27 cellular contexts compared by ENCODE assay signal in the genomic region with DNA sequence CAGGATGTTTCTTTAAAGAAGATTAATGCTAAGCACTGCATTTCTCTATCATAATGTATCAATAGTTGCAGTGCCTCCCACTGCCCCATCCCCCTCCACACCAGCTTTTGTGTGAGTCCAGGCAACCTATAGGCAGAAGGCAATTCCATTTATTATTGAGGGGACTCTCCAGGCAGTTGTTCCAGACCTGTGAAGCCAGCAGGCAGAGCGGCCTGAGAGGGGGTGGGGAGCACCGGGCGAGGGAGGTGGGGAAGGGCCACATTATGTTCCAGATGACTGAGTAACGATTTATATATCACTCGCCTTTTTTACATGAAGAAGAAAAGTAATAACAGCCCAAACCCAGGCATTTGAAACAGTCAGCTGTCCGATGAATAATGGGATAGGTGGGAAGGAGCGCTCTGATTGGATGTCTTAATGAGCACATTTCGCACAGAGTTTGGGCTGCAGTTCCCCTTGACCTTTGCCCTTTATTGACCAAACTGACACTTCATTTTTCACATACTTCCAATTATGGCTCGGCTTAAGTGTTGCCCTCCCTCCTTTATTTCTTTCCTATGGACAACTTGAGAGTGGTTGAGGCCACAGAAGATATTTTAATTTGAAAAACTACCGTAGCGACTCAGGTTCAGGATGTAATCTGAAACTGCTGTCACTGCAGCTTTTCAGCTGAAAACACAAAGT. TPM values are rescaled to one million over a fixed set of nuclear protein-coding genes. Genes with fewer than 3 reads are reported as not detected.
DNase-seq lines count a peak whose midpoint lies in the region; ATAC-seq and TF ChIP-seq lines count a peak whose summit lies in the region.
"Had no signal": no experiment of that assay in that cellular context is flagged by ENCODE, and none has a peak within 500 bp of the region (broad histone marks: within the 10 kb centered on the region; RNA-seq: fewer than 3 reads in every experiment).

No MANE protein-coding gene starts in this region.

- CTCF ChIA-PET in OCI-LY7 (lab: Charles Lee; ENCODE audit: unreplicated experiment): no interaction called here

- ATAC-seq in GM21381 (IDR thresholded peaks at IDR 0.05; ENCODE audit: unreplicated experiment): no peak
- ATAC-seq: A549; right lobe of liver; stimulated activated naive CD8-positive, alpha-beta T cell treated with anti-CD3 and anti-CD28 coated beads, Interleukin-15, Interleukin-2, amounts not matched to agents 100 U/mL and 50 U/mL, for 24 hours; upper lobe of right lung had no signal

- intact Hi-C loops in OCI-LY7 (cut with micrococcal nuclease; ENCODE audit: unreplicated experiment): no loop called here

- H3K4me3 Mint-ChIP-seq in progenitor cell of endocrine pancreas (ENCODE audit: low read depth): peak overlapping the region; percentile 48
- H3K4me3 Mint-ChIP-seq: activated CD4-positive, alpha-beta T cell treated with anti-CD3 and anti-CD28 coated beads, Interleukin-2, amount 10 ng/mL, durations not matched to agents 24 days and 14 days; activated naive CD4-positive, alpha-beta T cell treated with anti-CD3 and anti-CD28 coated beads, Interleukin-2, amount 10 ng/mL, durations not matched to agents 7 days and 5 days; activated T-helper 1 cell treated with anti-CD3 and anti-CD28 coated beads, Interleukin-12 subunit alpha, Interleukin-12 subunit beta, Interleukin-2, Interleukin-4 antibody, amounts not matched to agents 30 ng/mL and 10 ng/mL and 1 ng/mL, durations not matched to agents 14 hours and 24 hours and 36 hours; B cell had no signal

- peak overlapping the region; percentile 32 for H3K4me2 ChIP-seq in OCI-LY7 (ENCODE audit: low read length)
- H3K4me2 ChIP-seq: A549, KMS-11, SK-N-SH had no signal

- no peaks in the 10 kb centered on the region for H4K20me1 ChIP-seq in OCI-LY7 (ENCODE audit: insufficient read depth, low read length)

- H3K4me1 Mint-ChIP-seq in progenitor cell of endocrine pancreas (ENCODE audit: low read depth): peaks cover 72% of the 10 kb centered on the region
- H3K4me1 Mint-ChIP-seq: activated CD4-positive, alpha-beta T cell treated with anti-CD3 and anti-CD28 coated beads, Interleukin-2, amount 10 ng/mL, durations not matched to agents 24 days and 14 days; activated naive CD4-positive, alpha-beta T cell treated with anti-CD3 and anti-CD28 coated beads, Interleukin-2, amount 10 ng/mL, durations not matched to agents 7 days and 5 days; B cell had no signal

- POLR2A ChIA-PET in OCI-LY7 (lab: Charles Lee): no interaction called here

- no peaks in the 10 kb centered on the region for H3K36me3 ChIP-seq in ES-I3 (ENCODE audit: insufficient read depth, low read length)
- H3K36me3 ChIP-seq in OCI-LY7 (ENCODE audit: insufficient read depth, low read length): no peaks in the 10 kb centered on the region
- H3K36me3 ChIP-seq: ovary, right lobe of liver had no signal

- peaks cover 34% of the 10 kb centered on the region for H3K36me3 Mint-ChIP-seq in progenitor cell of endocrine pancreas (ENCODE audit: insufficient read depth)
- H3K36me3 Mint-ChIP-seq: activated naive CD4-positive, alpha-beta T cell treated with anti-CD3 and anti-CD28 coated beads, Interleukin-2, amount 10 ng/mL, durations not matched to agents 7 days and 5 days had no signal

- H3K27me3 Mint-ChIP-seq in progenitor cell of endocrine pancreas: no peaks in the 10 kb centered on the region
- H3K27me3 Mint-ChIP-seq: activated CD4-positive, alpha-beta T cell treated with anti-CD3 and anti-CD28 coated beads, Interleukin-2, amount 10 ng/mL, durations not matched to agents 24 days and 14 days; activated naive CD4-positive, alpha-beta T cell treated with anti-CD3 and anti-CD28 coated beads, Interleukin-2, amount 10 ng/mL, durations not matched to agents 7 days and 5 days; B cell had no signal

- no peak for TF ChIP-seq CTCF in OCI-LY7 (conservative IDR thresholded peaks at IDR 0.05; ENCODE audit: low read length)
- no peak for TF ChIP-seq CTCF in progenitor cell of endocrine pancreas (IDR thresholded peaks at IDR 0.05; ENCODE audit: unreplicated experiment)

- peak overlapping the region; percentile 83 for H3K27ac Mint-ChIP-seq in progenitor cell of endocrine pancreas
- H3K27ac Mint-ChIP-seq: activated CD4-positive, alpha-beta T cell treated with anti-CD3 and anti-CD28 coated beads, Interleukin-2, amount 10 ng/mL, durations not matched to agents 24 days and 14 days; activated naive CD4-positive, alpha-beta T cell treated with anti-CD3 and anti-CD28 coated beads, Interleukin-2, amount 10 ng/mL, durations not matched to agents 7 days and 5 days; activated T-helper 1 cell treated with anti-CD3 and anti-CD28 coated beads, Interleukin-12 subunit alpha, Interleukin-12 subunit beta, Interleukin-2, Interleukin-4 antibody, amounts not matched to agents 30 ng/mL and 10 ng/mL and 1 ng/mL, durations not matched to agents 14 hours and 24 hours and 36 hours; B cell had no signal

- no peaks in the 10 kb centered on the region for H3K9me3 Mint-ChIP-seq in progenitor cell of endocrine pancreas (ENCODE audit: low read depth)
- H3K9me3 Mint-ChIP-seq: activated CD4-positive, alpha-beta T cell treated with anti-CD3 and anti-CD28 coated beads, Interleukin-2, amount 10 ng/mL, durations not matched to agents 24 days and 14 days; activated naive CD4-positive, alpha-beta T cell treated with anti-CD3 and anti-CD28 coated beads, Interleukin-2, amount 10 ng/mL, durations not matched to agents 7 days and 5 days; activated T-helper 1 cell treated with anti-CD3 and anti-CD28 coated beads, Interleukin-12 subunit alpha, Interleukin-12 subunit beta, Interleukin-2, Interleukin-4 antibody, amounts not matched to agents 30 ng/mL and 10 ng/mL and 1 ng/mL, durations not matched to agents 14 hours and 24 hours and 36 hours had no signal

- no peak overlapping the region for H3K4me3 ChIP-seq in OCI-LY7 (ENCODE audit: low read depth, low read length, poor library complexity, severe bottlenecking)
- H3K4me3 ChIP-seq: A549, ovary, right lobe of liver, upper lobe of right lung had no signal

- BruUV-seq in OCI-LY7 (replicated peaks; lab: Mats Ljungman, UMichigan): no TSS peak

- no peak overlapping the region for H2AFZ ChIP-seq in OCI-LY7 (ENCODE audit: low read length)

- no peaks in the 10 kb centered on the region for H3K9me3 ChIP-seq in ES-I3 (ENCODE audit: control insufficient read depth, insufficient read depth, low read length)
- no peaks in the 10 kb centered on the region for H3K9me3 ChIP-seq in OCI-LY7 (ENCODE audit: low read length)
- H3K9me3 ChIP-seq: A549, ovary, right lobe of liver, SK-N-SH, upper lobe of right lung had no signal

- H3K4me1 ChIP-seq in ES-I3 (ENCODE audit: insufficient read depth, low read length) (peaks cover 9% of the 10 kb centered on the region), OCI-LY7 (ENCODE audit: insufficient read depth, low read length, poor library complexity, severe bottlenecking) (peaks cover 19% of the 10 kb centered on the region)
- H3K4me1 ChIP-seq: A549 had no signal

- H3K79me2 ChIP-seq in OCI-LY7 (ENCODE audit: insufficient read depth, low read depth, low read length): no peaks in the 10 kb centered on the region

- H3K9ac ChIP-seq in ES-I3 (ENCODE audit: low read depth, low read length): peak overlapping the region; percentile 31; the same call in 1 of the 2 replicates
- H3K9ac ChIP-seq: KMS-11, SK-N-SH had no signal

- no peak for DNase-seq in OCI-LY7 (ENCODE audit: low spot score)
- peak; percentile 34 for DNase-seq in left kidney (ENCODE audit: low read depth, low spot score)
- no peak for DNase-seq in progenitor cell of endocrine pancreas (ENCODE audit: low spot score, unreplicated experiment)
- no peak for DNase-seq in Kasumi-1 (lab: John Stamatoyannopoulos, UW)
- DNase-seq in cerebellar cortex (ENCODE audit: low spot score): no peak
- DNase-seq in OCI-M1 (lab: John Stamatoyannopoulos, UW): no peak
- DNase-seq: activated CD4-positive, alpha-beta T cell treated with anti-CD3 and anti-CD28 coated beads, Interleukin-2, amount 10 ng/mL, durations not matched to agents 24 days and 14 days; activated naive CD4-positive, alpha-beta T cell treated with anti-CD3 and anti-CD28 coated beads, Interleukin-2, amount 10 ng/mL, durations not matched to agents 7 days and 5 days; amygdala; caudate nucleus; mammary epithelial cell; MV-4-11; NCI-H1694; ovary; right lobe of liver; RPMI8226; SK-N-SH; stimulated activated naive CD8-positive, alpha-beta T cell treated with anti-CD3 and anti-CD28 coated beads, Interleukin-15, Interleukin-2, amounts not matched to agents 100 U/mL and 50 U/mL, for 24 hours; upper lobe of right lung had no signal

- H3K27ac ChIP-seq in OCI-LY7 (ENCODE audit: low read depth, low read length, poor library complexity, severe bottlenecking): no peak overlapping the region
- H3K27ac ChIP-seq: A549, KMS-11, ovary, right lobe of liver, upper lobe of right lung, VCaP had no signal

- H3K9me2 ChIP-seq in OCI-LY7 (ENCODE audit: insufficient read depth, low read length): no peaks in the 10 kb centered on the region
- H3K9me2 ChIP-seq: SK-N-SH had no signal

RNA-seq across cellular contexts. Expression of gene MEIS1, which starts 34.4 kb away (rescaled TPM):
- 5.4 and 14.3 TPM in 2 replicates for total RNA-seq in OCI-LY7 (2014; rRNA removed; shearing (Covaris generic))
- total RNA-seq in OCI-LY7 (2022) (6.1 and 7.3 TPM in 2 replicates), progenitor cell of endocrine pancreas (296 and 306 TPM in 2 replicates)
- total RNA-seq: activated CD4-positive, alpha-beta T cell treated with anti-CD3 and anti-CD28 coated beads, Interleukin-2, amount 10 ng/mL, durations not matched to agents 24 days and 14 days; activated T-helper 1 cell treated with anti-CD3 and anti-CD28 coated beads, Interleukin-12 subunit alpha, Interleukin-12 subunit beta, Interleukin-2, Interleukin-4 antibody, amounts not matched to agents 30 ng/mL and 10 ng/mL and 1 ng/mL, durations not matched to agents 14 hours and 24 hours and 36 hours; B cell; T-helper 2 cell treated with Interferon-gamma antibody and Interleukin-4, amounts not matched to agents 100 ng/mL and 5 ng/mL, for 36 hours had no signal

Comparison
In these comparisons a context has a peak if more than half of its experiments do, and no peak if none do; other contexts are left out.
1. RNA of gene MEIS1, which starts 34.4 kb away (total RNA-seq): 296 to 306 TPM in progenitor cell of endocrine pancreas; 5.4 to 14.3 TPM in OCI-LY7; every median in the first group is over 10 times any median in the second.